ENCODE assay signal across 9 cellular contexts in the genomic region with DNA sequence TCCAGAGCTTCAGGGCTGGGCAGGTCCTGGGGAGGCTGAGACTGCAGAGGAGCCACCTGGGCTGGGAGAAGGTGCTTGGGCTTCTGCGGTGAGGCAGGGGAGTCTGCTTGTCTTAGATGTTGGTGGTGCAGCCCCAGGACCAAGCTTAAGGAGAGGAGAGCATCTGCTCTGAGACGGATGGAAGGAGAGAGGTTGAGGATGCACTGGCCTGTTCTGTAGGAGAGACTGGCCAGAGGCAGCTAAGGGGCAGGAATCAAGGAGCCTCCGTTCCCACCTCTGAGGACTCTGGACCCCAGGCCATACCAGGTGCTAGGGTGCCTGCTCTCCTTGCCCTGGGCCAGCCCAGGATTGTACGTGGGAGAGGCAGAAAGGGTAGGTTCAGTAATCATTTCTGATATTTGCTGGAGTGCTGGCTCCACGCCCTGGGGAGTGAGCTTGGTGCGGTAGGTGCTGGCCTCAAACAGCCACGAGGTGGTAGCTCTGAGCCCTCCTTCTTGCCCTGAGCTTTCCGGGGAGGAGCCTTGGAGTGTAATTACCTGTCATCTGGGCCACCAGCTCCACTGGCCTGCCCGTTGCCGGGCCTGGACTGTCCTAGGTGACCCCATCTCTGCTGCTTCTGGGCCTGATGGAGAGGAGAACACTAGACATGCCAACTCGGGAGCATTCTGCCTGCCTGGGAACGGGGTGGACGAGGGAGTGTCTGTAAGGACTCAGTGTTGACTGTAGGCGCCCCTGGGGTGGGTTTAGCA. TPM values are rescaled to one million over a fixed set of nuclear protein-coding genes. Genes with fewer than 3 reads are reported as not detected.
DNase-seq lines count a peak whose midpoint lies in the region; ATAC-seq and TF ChIP-seq lines count a peak whose summit lies in the region.
"Had no signal": no experiment of that assay in that cellular context is flagged by ENCODE, and none has a peak within 500 bp of the region (broad histone marks: within the 10 kb centered on the region; RNA-seq: fewer than 3 reads in every experiment).

No MANE protein-coding gene starts in this region.

- ATAC-seq in mucosa of descending colon, result peak; percentile 89
- no peak for ATAC-seq in HG03457 (IDR thresholded peaks at IDR 0.05; ENCODE audit: unreplicated experiment)

- H3K36me3 ChIP-seq in mucosa of descending colon (ENCODE audit: low read depth) (no peaks in the 10 kb centered on the region), tibial artery (peaks cover 0 to 5% (median 0%) of the 10 kb centered on the region in 3 donors)

- H3K4me3 Mint-ChIP-seq in activated CD4-positive, alpha-beta memory T cell treated with anti-CD3 and anti-CD28 coated beads, Interleukin-2, amount 10 ng/mL, durations not matched to agents 7 days and 5 days, result no peak overlapping the region
- no peak overlapping the region for H3K4me3 Mint-ChIP-seq in CD14-positive monocyte

- H3K27me3 ChIP-seq in tibial artery, result peaks cover 0 to 43% of the 10 kb centered on the region in 2 donors

- no peaks in the 10 kb centered on the region for H3K36me3 Mint-ChIP-seq in activated CD4-positive, alpha-beta memory T cell treated with anti-CD3 and anti-CD28 coated beads, Interleukin-2, amount 10 ng/mL, durations not matched to agents 7 days and 5 days (ENCODE audit: low read depth)
- H3K36me3 Mint-ChIP-seq in CD14-positive monocyte, result peaks cover 0 to 4% of the 10 kb centered on the region in 2 donors

- intact Hi-C loops in mucosa of descending colon (cut with DNase I, micrococcal nuclease) (no loop called here), CD14-positive monocyte (cut with micrococcal nuclease) (no loop called here), tibial artery (cut with DNase I; ENCODE audit: low total_unique reads) (no loop called here), lower leg skin (cut with DNase I; ENCODE audit: low total_unique reads) (no loop called here)

- no peak overlapping the region for H3K27ac ChIP-seq in tibial artery

- CTCF ChIA-PET in activated CD4-positive, alpha-beta memory T cell treated with anti-CD3 and anti-CD28 coated beads, Interleukin-2, amount 10 ng/mL, durations not matched to agents 7 days and 5 days (lab: Charles Lee), result interaction anchor here (0.8 to 1.4 kb wide), 4 partner anchors 49 to 161 kb away, joined by 3 to 7 read pairs (median 4); no protein-coding TSS in a partner anchor

- H3K4me3 ChIP-seq in mucosa of descending colon (no peak overlapping the region), tibial artery (no peak overlapping the region), lower leg skin (ENCODE audit: low read depth, poor library complexity, severe bottlenecking) (no peak overlapping the region)

- DNase-seq in COLO668 (lab: John Stamatoyannopoulos, UW; ENCODE audit: unreplicated experiment), result peak; percentile 36
- peak; percentile 64 for DNase-seq in HPDE6-E6E7 (ENCODE audit: extremely low spot score)
- DNase-seq in activated CD4-positive, alpha-beta memory T cell treated with anti-CD3 and anti-CD28 coated beads, Interleukin-2, amount 10 ng/mL, durations not matched to agents 7 days and 5 days, result peak; percentile 18
- DNase-seq in mucosa of descending colon, result peak in 2 of 3 donors; percentile 66 to 68
- no peak for DNase-seq in CD14-positive monocyte (ENCODE audit: low spot score)
- DNase-seq in tibial artery, result no peak
- no peak for DNase-seq in lower leg skin (ENCODE audit: low spot score in 2 of 2)
- DNase-seq: stimulated activated CD4-positive, alpha-beta T cell treated with anti-CD3 and anti-CD28 coated beads, Interleukin-4, amount 100 ng/mL, for 4 hours had no signal

- no peak for TF ChIP-seq POLR2A in lower leg skin (IDR thresholded peaks at IDR 0.05)

- POLR2A ChIA-PET in activated CD4-positive, alpha-beta memory T cell treated with anti-CD3 and anti-CD28 coated beads, Interleukin-2, amount 10 ng/mL, durations not matched to agents 7 days and 5 days (lab: Charles Lee), result no interaction called here

- H3K4me1 Mint-ChIP-seq in activated CD4-positive, alpha-beta memory T cell treated with anti-CD3 and anti-CD28 coated beads, Interleukin-2, amount 10 ng/mL, durations not matched to agents 7 days and 5 days, result peaks cover 5% of the 10 kb centered on the region
- H3K4me1 Mint-ChIP-seq in CD14-positive monocyte, result peaks cover 37% of the 10 kb centered on the region

- H3K4me1 ChIP-seq in mucosa of descending colon (ENCODE audit: low read depth), result no peaks in the 10 kb centered on the region
- no peaks in the 10 kb centered on the region for H3K4me1 ChIP-seq in tibial artery

- H3K27ac Mint-ChIP-seq in activated CD4-positive, alpha-beta memory T cell treated with anti-CD3 and anti-CD28 coated beads, Interleukin-2, amount 10 ng/mL, durations not matched to agents 7 days and 5 days, result no peak overlapping the region
- peak overlapping the region in 3 of 7 donors; percentile 33 to 60 (median 38) for H3K27ac Mint-ChIP-seq in CD14-positive monocyte

- H3K9me3 ChIP-seq in mucosa of descending colon, result no peaks in the 10 kb centered on the region
- H3K9me3 ChIP-seq in tibial artery, result no peaks in the 10 kb centered on the region

- 55 to 57% methylated on average over 14 of the region's 14 CpGs for WGBS in lower leg skin, 2 donors

- H3K27me3 Mint-ChIP-seq in activated CD4-positive, alpha-beta memory T cell treated with anti-CD3 and anti-CD28 coated beads, Interleukin-2, amount 10 ng/mL, durations not matched to agents 7 days and 5 days, result peaks cover 18% of the 10 kb centered on the region
- H3K27me3 Mint-ChIP-seq in CD14-positive monocyte (ENCODE audit: low read depth in 3 of 3), result peaks cover 17 to 28% (median 20%) of the 10 kb centered on the region in 3 donors

- TF ChIP-seq CTCF in mucosa of descending colon (IDR thresholded peaks at IDR 0.05) (no peak), CD14-positive monocyte (IDR thresholded peaks at IDR 0.05) (no peak), tibial artery (IDR thresholded peaks at IDR 0.05) (no peak), lower leg skin (IDR thresholded peaks at IDR 0.05) (no peak)

- H3K9me3 Mint-ChIP-seq in activated CD4-positive, alpha-beta memory T cell treated with anti-CD3 and anti-CD28 coated beads, Interleukin-2, amount 10 ng/mL, durations not matched to agents 7 days and 5 days, result no peaks in the 10 kb centered on the region
- peaks cover 0 to 3% (median 0%) of the 10 kb centered on the region in 7 donors for H3K9me3 Mint-ChIP-seq in CD14-positive monocyte

RNA-seq across cellular contexts. Expression of a gene that starts 9.3 kb away (rescaled TPM):
- not detected for total RNA-seq in activated CD4-positive, alpha-beta memory T cell treated with anti-CD3 and anti-CD28 coated beads, Interleukin-2, amount 10 ng/mL, durations not matched to agents 7 days and 5 days
- total RNA-seq in mucosa of descending colon, result not detected
- polyA plus RNA-seq in CD14-positive monocyte, result under 1 TPM; 0.16 to 0.52 TPM
- not detected for total RNA-seq in lower leg skin

RNA-seq across cellular contexts. Expression of a gene that starts 20.1 kb away (rescaled TPM):
- not detected for total RNA-seq in activated CD4-positive, alpha-beta memory T cell treated with anti-CD3 and anti-CD28 coated beads, Interleukin-2, amount 10 ng/mL, durations not matched to agents 7 days and 5 days
- total RNA-seq in mucosa of descending colon, result 10 to 100 TPM in 1 of 3 donors, 1 to 10 TPM in 1, under 1 TPM in 1; 0.58 to 10.8 (median 1.8) TPM
- under 1 TPM; 0.37 to 0.43 TPM for polyA plus RNA-seq in CD14-positive monocyte
- 100 to 1,000 TPM in 2 of 4 donors, 10 to 100 TPM in 2; 80.5 to 188 (median 107) TPM for total RNA-seq in lower leg skin

RNA-seq across cellular contexts. Expression of a gene that starts 38.8 kb away (rescaled TPM):
- under 1 TPM in 1 of 2 experiments, not detected in 1; 0.40 TPM for total RNA-seq in activated CD4-positive, alpha-beta memory T cell treated with anti-CD3 and anti-CD28 coated beads, Interleukin-2, amount 10 ng/mL, durations not matched to agents 7 days and 5 days
- total RNA-seq in mucosa of descending colon, result 1 to 10 TPM in 1 of 3 donors, under 1 TPM in 2; 0.53 to 1.3 (median 0.78) TPM
- 1 to 10 TPM in 1 of 2 donors, not detected in 1; 1.1 TPM for polyA plus RNA-seq in CD14-positive monocyte
- 1 to 10 TPM; 1.8 to 7.7 (median 5.3) TPM for total RNA-seq in lower leg skin

Comparison
In these comparisons a context has a peak if more than half of its experiments do, and no peak if none do; other contexts are left out.
1. DNase-seq: peak in COLO668 (single experiment), HPDE6-E6E7 (single experiment), activated CD4-positive, alpha-beta memory T cell treated with anti-CD3 and anti-CD28 coated beads, Interleukin-2, amount 10 ng/mL, durations not matched to agents 7 days and 5 days (single experiment) and mucosa of descending colon (2 of 3); none in CD14-positive monocyte (single experiment), tibial artery (0 of 2) and lower leg skin (0 of 2).
2. RNA of a gene that starts 20.1 kb away (total RNA-seq): 80.5 to 188 TPM in lower leg skin; 0.58 to 10.8 TPM in mucosa of descending colon and not detected in activated CD4-positive, alpha-beta memory T cell treated with anti-CD3 and anti-CD28 coated beads, Interleukin-2, amount 10 ng/mL, durations not matched to agents 7 days and 5 days; every median in the first group is over 4 times any median in the second.